ENCODE assay signal across 21 cellular contexts in the genomic region with DNA sequence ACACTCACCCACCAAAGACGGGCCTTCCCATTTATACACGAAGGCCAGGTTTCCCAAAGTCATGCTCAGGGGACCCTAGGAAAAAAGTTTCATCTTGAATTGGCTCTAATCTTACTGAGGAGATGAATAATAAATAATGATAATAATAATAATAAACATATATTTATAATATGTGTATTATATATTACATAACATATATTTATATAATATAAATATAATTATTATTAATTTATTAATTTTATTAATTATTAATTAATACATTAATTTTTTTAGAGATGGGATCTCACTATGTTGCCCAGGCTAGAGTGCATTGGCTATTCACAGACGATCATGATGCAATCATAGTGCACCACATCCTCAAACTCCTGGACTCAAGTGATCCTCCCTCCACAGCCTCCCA.
"Had no signal": no experiment of that assay in that cellular context is flagged by ENCODE, and none has a peak within 500 bp of the region (broad histone marks: within the 10 kb centered on the region; RNA-seq: fewer than 3 reads in every experiment).

No MANE protein-coding gene starts in this region.

- H3K4me3 Mint-ChIP-seq: mesothelial cell of epicardium; naive B cell; natural killer cell; stimulated activated naive B cell treated with anti-CD40 and anti-IgM and Interleukin-4, amounts not matched to agents 10 μg/mL and 1 μg/mL and 100 μg/mL, for 72 hours had no signal

- H3K36me3 Mint-ChIP-seq: mesothelial cell of epicardium; naive B cell; natural killer cell; stimulated activated naive B cell treated with anti-CD40 and anti-IgM and Interleukin-4, amounts not matched to agents 10 μg/mL and 1 μg/mL and 100 μg/mL, for 72 hours had no signal

- DNase-seq: left ventricle myocardium inferior; naive B cell; natural killer cell; nucleus accumbens; pancreas; posterior cingulate gyrus; retina; right cardiac atrium; stimulated activated CD4-positive, alpha-beta T cell treated with anti-CD3 and anti-CD28 coated beads, Interleukin-12 subunit alpha, Interleukin-12 subunit beta, amount 100 ng/mL, for 4 hours; stimulated activated CD4-positive, alpha-beta T cell treated with anti-CD3 and anti-CD28 coated beads, Interleukin-15, amount 100 ng/mL, for 24 hours; stimulated activated CD4-positive, alpha-beta T cell treated with anti-CD3 and anti-CD28 coated beads, Interleukin-2, amount 100 ng/mL, for 24 hours; stimulated activated CD4-positive, alpha-beta T cell treated with anti-CD3 and anti-CD28 coated beads, Interleukin-4, amount 100 ng/mL, for 1 hour; stimulated activated naive B cell treated with anti-CD40 and anti-IgM and Interleukin-4, amounts not matched to agents 10 μg/mL and 1 μg/mL and 100 μg/mL, for 72 hours; stimulated activated naive CD8-positive, alpha-beta T cell treated with anti-CD3 and anti-CD28 coated beads, Interleukin-15, Interleukin-2, amounts not matched to agents 100 U/mL and 50 U/mL, for 24 hours; stomach; testis; thyroid gland; transverse colon; upper lobe of left lung had no signal

- H3K9me3 Mint-ChIP-seq: natural killer cell had no signal

- H3K27ac Mint-ChIP-seq: mesothelial cell of epicardium; natural killer cell; stimulated activated naive B cell treated with anti-CD40 and anti-IgM and Interleukin-4, amounts not matched to agents 10 μg/mL and 1 μg/mL and 100 μg/mL, for 72 hours had no signal

- ATAC-seq: natural killer cell; pancreas; right cardiac atrium; sciatic nerve; stimulated activated naive B cell treated with anti-CD40 and anti-IgM and Interleukin-4, amounts not matched to agents 10 μg/mL and 1 μg/mL and 100 μg/mL, for 72 hours; stimulated activated naive CD8-positive, alpha-beta T cell treated with anti-CD3 and anti-CD28 coated beads, Interleukin-15, Interleukin-2, amounts not matched to agents 100 U/mL and 50 U/mL, for 24 hours had no signal

- H3K4me1 Mint-ChIP-seq: mesothelial cell of epicardium; naive B cell; natural killer cell; stimulated activated naive B cell treated with anti-CD40 and anti-IgM and Interleukin-4, amounts not matched to agents 10 μg/mL and 1 μg/mL and 100 μg/mL, for 72 hours had no signal

- FAIRE-seq: pancreas had no signal
